ENCODE assay signal across 7 cellular contexts in the genomic region with DNA sequence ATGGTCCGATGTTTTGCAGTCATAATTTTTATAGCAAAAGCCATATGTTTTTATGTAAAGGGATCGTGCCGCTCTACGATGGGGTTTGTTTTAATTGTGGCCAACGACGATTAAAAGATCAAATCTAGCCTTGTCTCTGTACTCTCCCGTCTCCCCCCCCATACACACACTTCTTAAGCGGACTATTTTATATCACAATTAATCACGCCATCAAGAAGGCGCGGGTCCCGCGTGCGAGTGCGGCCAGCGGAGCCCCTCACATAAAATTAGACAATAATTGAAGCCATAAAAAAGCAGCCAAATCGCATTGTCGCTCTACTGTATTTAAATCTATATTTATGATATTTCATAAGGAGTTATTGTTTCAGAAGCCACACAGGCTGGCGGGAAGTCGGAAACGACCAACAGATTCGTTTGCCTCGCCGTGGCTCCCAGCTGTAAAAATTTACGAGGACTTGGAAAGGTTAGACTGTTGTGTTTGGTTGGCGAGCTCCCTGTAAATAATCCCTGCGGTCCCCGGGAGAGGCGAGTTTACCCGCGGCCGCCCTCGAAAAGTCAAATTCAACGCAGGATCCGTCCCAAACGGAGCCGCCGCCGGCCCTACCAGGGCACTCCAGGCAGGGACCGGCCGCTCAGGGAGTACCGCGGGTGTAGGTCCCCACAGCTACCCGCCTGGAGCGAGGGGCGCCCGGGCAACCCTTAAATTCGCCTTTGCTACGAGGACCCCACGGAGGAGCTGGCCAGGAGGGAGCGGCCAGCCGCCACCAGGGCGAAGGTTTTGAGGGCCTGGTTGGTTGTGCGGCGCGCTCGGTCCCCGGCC. TPM values are rescaled to one million over a fixed set of nuclear protein-coding genes. Genes with fewer than 3 reads are reported as not detected.
DNase-seq lines count a peak whose midpoint lies in the region; ATAC-seq lines count a peak whose summit lies in the region.

No MANE protein-coding gene starts in this region.

- ATAC-seq in GM21723 (IDR thresholded peaks at IDR 0.05; ENCODE audit: unreplicated experiment) (no peak), HG02571 (IDR thresholded peaks at IDR 0.05; ENCODE audit: unreplicated experiment) (no peak), GM19452 (IDR thresholded peaks at IDR 0.05; ENCODE audit: unreplicated experiment) (no peak)

- H3K27ac ChIP-seq in SJSA1 (peak overlapping the region; percentile 93), skeletal muscle tissue (ENCODE audit: low read depth, low read length) (peak overlapping the region; percentile 92)

- peak overlapping the region; percentile 26; the same call in 1 of the 2 replicates for H3K4me3 ChIP-seq in GM08714 (ENCODE audit: low read length)
- peak overlapping the region; percentile 57 for H3K4me3 ChIP-seq in SJSA1
- peak overlapping the region; percentile 90 to 93 (median 92) for H3K4me3 ChIP-seq in skeletal muscle tissue (ENCODE audit: low read length in 3 of 3)

- H3K27me3 ChIP-seq in SJSA1 (replicated peaks) (no peaks in the 10 kb centered on the region), skeletal muscle tissue (ENCODE audit: control insufficient read depth in 3 of 3, insufficient read depth in 3 of 3, low read length in 3 of 3) (peaks cover 0 to 3% (median 3%) of the 10 kb centered on the region in 3 donors)

- H3K36me3 ChIP-seq in SJSA1 (peaks cover 41% of the 10 kb centered on the region), skeletal muscle tissue (ENCODE audit: control insufficient read depth in 3 of 3, insufficient read depth in 3 of 3, low read length in 3 of 3) (peaks cover 0 to 6% (median 0%) of the 10 kb centered on the region in 3 donors)

- H3K9me3 ChIP-seq in SJSA1 (replicated peaks) (no peaks in the 10 kb centered on the region), skeletal muscle tissue (ENCODE audit: control insufficient read depth in 3 of 3, low read length in 3 of 3) (no peaks in the 10 kb centered on the region)

- H3K4me1 ChIP-seq in SJSA1 (replicated peaks) (peaks cover 59% of the 10 kb centered on the region), skeletal muscle tissue (ENCODE audit: control insufficient read depth in 3 of 3, insufficient read depth in 3 of 3, low read length in 3 of 3) (peaks cover 40 to 62% (median 40%) of the 10 kb centered on the region in 3 donors)

- DNase-seq in SJSA1 (ENCODE audit: low read depth in 1 of 2, low spot score in 2 of 2) (peak in 1 of 2 experiments; percentile 94), glomerular visceral epithelial cell (ENCODE audit: extremely low spot score) (peak; percentile 33)

- peak overlapping the region; percentile 89 to 97 (median 93) for H3K9ac ChIP-seq in skeletal muscle tissue (ENCODE audit: low read depth in 1 of 3, low read length in 3 of 3)

RNA-seq across cellular contexts. Expression of gene HOXA9, which starts 0.5 kb away (rescaled TPM):
- total RNA-seq in SJSA1 (2014; rRNA removed; shearing (Covaris generic)), result 7.0 and 16.3 TPM in 2 replicates
- 7.8 TPM for total RNA-seq in skeletal muscle tissue

RNA-seq across cellular contexts. Expression of gene HOXA10, which starts 8.3 kb away (rescaled TPM):
- total RNA-seq in SJSA1 (2014; rRNA removed; shearing (Covaris generic)), result 8.6 and 15.5 TPM in 2 replicates
- 13.6 TPM for total RNA-seq in skeletal muscle tissue

RNA-seq across cellular contexts. Expression of gene HOXA7, which starts 9.4 kb away (rescaled TPM):
- total RNA-seq in SJSA1 (2014; rRNA removed; shearing (Covaris generic)), result 0.09 and 2.9 TPM in 2 replicates
- 1.6 TPM for total RNA-seq in skeletal muscle tissue

RNA-seq across cellular contexts. Expression of gene HOXA3, which starts 13.5 kb away (rescaled TPM):
- 0.13 and 1.8 TPM in 2 replicates for total RNA-seq in SJSA1 (2014; rRNA removed; shearing (Covaris generic))
- total RNA-seq in skeletal muscle tissue, result 3.7 TPM

RNA-seq across cellular contexts. Expression of gene HOXA6, which starts 18.3 kb away (rescaled TPM):
- 0.79 TPM in 1 of 2 replicates, not detected in the other for total RNA-seq in SJSA1 (2014; rRNA removed; shearing (Covaris generic))
- total RNA-seq in skeletal muscle tissue, result 3.1 TPM

Comparison
In these comparisons a context has a peak if more than half of its experiments do, and no peak if none do; other contexts are left out.
1. H3K4me3 ChIP-seq: peak in every context shown above with its lines; median percentile 92 in skeletal muscle tissue; 57 in SJSA1; 26 in GM08714.